ENCODE assay signal across 27 cellular contexts in genomic region chr2:159573294-159573693, GRCh38.
"Had no signal": no experiment of that assay in that cellular context is flagged by ENCODE, and none has a peak within 500 bp of the region (broad histone marks: within the 10 kb centered on the region; RNA-seq: fewer than 3 reads in every experiment).

No MANE protein-coding gene starts in this region.

- H3K27ac Mint-ChIP-seq: memory B cell; mesothelial cell of epicardium; natural killer cell; stimulated activated effector memory CD8-positive, alpha-beta T cell treated with anti-CD3 and anti-CD28 coated beads, Interleukin-12 subunit alpha, Interleukin-12 subunit beta, amount 100 ng/mL, for 72 hours had no signal

- ATAC-seq: gastrocnemius medialis; heart right ventricle; natural killer cell; stimulated activated effector memory CD8-positive, alpha-beta T cell treated with anti-CD3 and anti-CD28 coated beads, Interleukin-12 subunit alpha, Interleukin-12 subunit beta, amount 100 ng/mL, for 72 hours; stimulated activated naive CD8-positive, alpha-beta T cell treated with anti-CD3 and anti-CD28 coated beads, Interleukin-15, Interleukin-2, amounts not matched to agents 100 U/mL and 50 U/mL, for 24 hours had no signal

- H3K4me3 Mint-ChIP-seq: memory B cell; mesothelial cell of epicardium; natural killer cell; neural crest cell; stimulated activated effector memory CD8-positive, alpha-beta T cell treated with anti-CD3 and anti-CD28 coated beads, Interleukin-12 subunit alpha, Interleukin-12 subunit beta, amount 100 ng/mL, for 72 hours had no signal

- H3K4me1 ChIP-seq: right atrium auricular region, upper lobe of left lung had no signal

- H3K9me3 Mint-ChIP-seq: natural killer cell; stimulated activated effector memory CD8-positive, alpha-beta T cell treated with anti-CD3 and anti-CD28 coated beads, Interleukin-12 subunit alpha, Interleukin-12 subunit beta, amount 100 ng/mL, for 72 hours had no signal

- H3K36me3 Mint-ChIP-seq: stimulated activated effector memory CD8-positive, alpha-beta T cell treated with anti-CD3 and anti-CD28 coated beads, Interleukin-12 subunit alpha, Interleukin-12 subunit beta, amount 100 ng/mL, for 72 hours had no signal

- H3K27me3 ChIP-seq: dorsolateral prefrontal cortex, esophagus muscularis mucosa, gastrocnemius medialis, heart right ventricle, left lung, ovary, right atrium auricular region, tibial artery, upper lobe of left lung, uterus had no signal

- H3K36me3 ChIP-seq: esophagus muscularis mucosa, gastrocnemius medialis, heart right ventricle, left lung, lower lobe of right lung, ovary, right atrium auricular region, tibial artery, upper lobe of left lung, uterus had no signal

- H3K27ac ChIP-seq: dorsolateral prefrontal cortex, epithelial cell of prostate, esophagus muscularis mucosa, gastrocnemius medialis, heart right ventricle, lower lobe of right lung, ovary, right atrium auricular region, tibial artery, uterus had no signal

- H3K4me3 ChIP-seq: dorsolateral prefrontal cortex, esophagus muscularis mucosa, gastrocnemius medialis, heart right ventricle, left lung, lower lobe of right lung, ovary, right atrium auricular region, smooth muscle cell, tibial artery, upper lobe of left lung, uterus had no signal

- FAIRE-seq: endometrium, islet of Langerhans had no signal

- DNase-seq: cortex of kidney; dorsolateral prefrontal cortex; effector CD8-positive, alpha-beta T cell; gastrocnemius medialis; heart right ventricle; hypothalamus; left lung; lower lobe of right lung; natural killer cell; nucleus accumbens; ovary; stimulated activated CD4-positive, alpha-beta T cell treated with anti-CD3 and anti-CD28 coated beads, Interleukin-4, amount 100 ng/mL, for 1 hour; stimulated activated CD8-positive, alpha-beta memory T cell treated with anti-CD3 and anti-CD28 coated beads, Interleukin-4, amount 100 ng/mL, for 48 hours; stimulated activated naive CD8-positive, alpha-beta T cell treated with anti-CD3 and anti-CD28 coated beads, Interleukin-15, Interleukin-2, amounts not matched to agents 100 U/mL and 50 U/mL, for 24 hours; tibial artery; upper lobe of left lung; uterus had no signal

- H3K9me3 ChIP-seq: esophagus muscularis mucosa, left lung, lower lobe of right lung, ovary, uterus had no signal

- H3K4me1 Mint-ChIP-seq: memory B cell; stimulated activated effector memory CD8-positive, alpha-beta T cell treated with anti-CD3 and anti-CD28 coated beads, Interleukin-12 subunit alpha, Interleukin-12 subunit beta, amount 100 ng/mL, for 72 hours had no signal
